9 cellular contexts compared by ENCODE assay signal in genomic region chr1:94068096-94068830, GRCh38. TPM values are rescaled to one million over a fixed set of nuclear protein-coding genes. Genes with fewer than 3 reads are reported as not detected.
A peak's percentile ranks its signal among the peaks of the same experiment; 100 is the strongest.
DNase-seq lines count a peak whose midpoint lies in the region; ATAC-seq and TF ChIP-seq lines count a peak whose summit lies in the region.
"Had no signal": no experiment of that assay in that cellular context is flagged by ENCODE, and none has a peak within 500 bp of the region (broad histone marks: within the 10 kb centered on the region; RNA-seq: fewer than 3 reads in every experiment).

No MANE protein-coding gene starts in this region.

- ATAC-seq in HG03039 (IDR thresholded peaks at IDR 0.05; ENCODE audit: unreplicated experiment), result no peak

- H3K27ac ChIP-seq in C4-2B (peak overlapping the region; percentile 79), WERI-Rb-1 (no peak overlapping the region)

- DNase-seq in LHCN-M2 (ENCODE audit: low read depth) (peak; percentile 37), endothelial cell (ENCODE audit: low spot score) (no peak), osteocyte (ENCODE audit: extremely low spot score, unreplicated experiment) (no peak), NK-92 (lab: John Stamatoyannopoulos, UW; ENCODE audit: unreplicated experiment) (no peak), NCI-H524 (lab: John Stamatoyannopoulos, UW) (no peak), WERI-Rb-1 (no peak)
- DNase-seq: activated CD4-positive, CD25-positive, alpha-beta regulatory T cell treated with anti-CD3 and anti-CD28 coated beads, Interleukin-2, amount 50 U/mL, for 72 hours had no signal

- H3K27ac Mint-ChIP-seq in endothelial cell (ENCODE audit: unreplicated experiment) (peak overlapping the region; percentile 89), osteocyte (ENCODE audit: unreplicated experiment) (peak overlapping the region; percentile 89)

- no peaks in the 10 kb centered on the region for H3K27me3 ChIP-seq in WERI-Rb-1 (ENCODE audit: insufficient read depth, low read depth, severe bottlenecking)

- H3K9me3 Mint-ChIP-seq in endothelial cell (ENCODE audit: unreplicated experiment) (no peaks in the 10 kb centered on the region), osteocyte (ENCODE audit: unreplicated experiment) (no peaks in the 10 kb centered on the region)

- H3K36me3 ChIP-seq in WERI-Rb-1, result peaks cover 3% of the 10 kb centered on the region; the same call in 1 of the 2 replicates

- H3K36me3 Mint-ChIP-seq in endothelial cell (ENCODE audit: low read depth, unreplicated experiment) (peaks cover 6% of the 10 kb centered on the region), osteocyte (ENCODE audit: unreplicated experiment) (no peaks in the 10 kb centered on the region)

- H3K4me3 ChIP-seq in WERI-Rb-1 (ENCODE audit: low read depth, low read length), result no peak overlapping the region

- H3K9me3 ChIP-seq in WERI-Rb-1 (ENCODE audit: severe bottlenecking), result no peaks in the 10 kb centered on the region

- H3K4me1 Mint-ChIP-seq in endothelial cell (ENCODE audit: unreplicated experiment) (peaks cover 80% of the 10 kb centered on the region), osteocyte (ENCODE audit: unreplicated experiment) (peaks cover 68% of the 10 kb centered on the region)

- TF ChIP-seq CTCF in C4-2B (conservative IDR thresholded peaks at IDR 0.05), result no peak
- TF ChIP-seq CTCF in endothelial cell (IDR thresholded peaks at IDR 0.05; ENCODE audit: unreplicated experiment), result no peak
- no peak for TF ChIP-seq CTCF in osteocyte (IDR thresholded peaks at IDR 0.05)
- TF ChIP-seq CTCF in WERI-Rb-1 (IDR thresholded peaks at IDR 0.05; ENCODE audit: low read depth, low read length), result no peak

- H3K4me3 Mint-ChIP-seq in endothelial cell (ENCODE audit: unreplicated experiment) (no peak overlapping the region), osteocyte (ENCODE audit: unreplicated experiment) (no peak overlapping the region)

- H3K27me3 Mint-ChIP-seq in endothelial cell (ENCODE audit: unreplicated experiment), result peaks cover 7% of the 10 kb centered on the region
- no peaks in the 10 kb centered on the region for H3K27me3 Mint-ChIP-seq in osteocyte (ENCODE audit: unreplicated experiment)

RNA-seq across cellular contexts. Expression of gene ABCA4, which starts 52.7 kb away (rescaled TPM):
- total RNA-seq in LHCN-M2 (2014; rRNA removed) (under 0.01 and 0.06 TPM in 2 replicates), endothelial cell (ENCODE audit: unreplicated experiment) (51.7 TPM), osteocyte (6.0 and 6.6 TPM in 2 replicates)
- 0.06 TPM for polyA plus RNA-seq in LHCN-M2 (2012)
